ENCODE assay signal across 1 cellular context in genomic region chr5:159773062-159773924, GRCh38.
TF ChIP-seq lines count a peak whose summit lies in the region.

No MANE protein-coding gene starts in this region.

TF ChIP-seq in A549, 52 proteins besides CTCF, POLR2A, EP300 and RAD21 (continued from another document):
- TF ChIP-seq REST (IDR thresholded peaks at IDR 0.05) (no peak), BCL3 (IDR thresholded peaks at IDR 0.05) (no peak), KDM1A (IDR thresholded peaks at IDR 0.05; ENCODE audit: low read depth) (no peak), CHD2 (IDR thresholded peaks at IDR 0.05; ENCODE audit: low read length, partially characterized antibody) (no peak), CBX8 (IDR thresholded peaks at IDR 0.05) (no peak), GATA3 (IDR thresholded peaks at IDR 0.05; ENCODE audit: borderline replicate concordance) (peak; percentile 25; the same call in 1 of the 2 replicates), SREBF2 (IDR thresholded peaks at IDR 0.05) (no peak), ZFP36 (IDR thresholded peaks at IDR 0.05; ENCODE audit: borderline replicate concordance, partially characterized antibody) (no peak), E2F6 (IDR thresholded peaks at IDR 0.05; ENCODE audit: borderline replicate concordance, low read depth) (peak; percentile 96), KDM5A (IDR thresholded peaks at IDR 0.05) (no peak), FOSB (CRISPR knock-in tag; IDR thresholded peaks at IDR 0.05) (no peak), HEYL (CRISPR knock-in tag; IDR thresholded peaks at IDR 0.05) (no peak), HOXA7 (CRISPR knock-in tag; IDR thresholded peaks at IDR 0.05) (no peak), ELK1 (IDR thresholded peaks at IDR 0.05; ENCODE audit: low read depth, low read length) (no peak), TP53 (CRISPR knock-in tag; IDR thresholded peaks at IDR 0.05) (no peak), HOXB13 (CRISPR knock-in tag; IDR thresholded peaks at IDR 0.05; ENCODE audit: low read depth) (0 out of 2 replicates have a peak, but pooled peaks have one; percentile 22), PBX3 (IDR thresholded peaks at IDR 0.05) (no peak), CEBPB (IDR thresholded peaks at IDR 0.05) (no peak), RCOR1 (IDR thresholded peaks at IDR 0.05; ENCODE audit: low read depth, low read length) (no peak), MAX (IDR thresholded peaks at IDR 0.05) (peak; percentile 91), ESRRA (IDR thresholded peaks at IDR 0.05; ENCODE audit: borderline replicate concordance, low read length) (no peak), RFX5 (IDR thresholded peaks at IDR 0.05) (no peak), SMC3 (IDR thresholded peaks at IDR 0.05) (peak; percentile 90), HOXB5 (CRISPR knock-in tag; IDR thresholded peaks at IDR 0.05) (0 out of 2 replicates have a peak, but pooled peaks have one; percentile 18), BHLHE40 (IDR thresholded peaks at IDR 0.05; ENCODE audit: low read depth, low read length) (no peak), USF2 (IDR thresholded peaks at IDR 0.05) (peak; percentile 70), RARB (CRISPR knock-in tag; IDR thresholded peaks at IDR 0.05) (no peak), MYC (IDR thresholded peaks at IDR 0.05; ENCODE audit: borderline replicate concordance, low read length) (no peak; the same call in 1 of the 2 replicates), FOSL2 (IDR thresholded peaks at IDR 0.05) (no peak; the same call in 1 of the 2 replicates), FOSL2 (CRISPR knock-in tag; IDR thresholded peaks at IDR 0.05) (peak; percentile 90), JUNB (IDR thresholded peaks at IDR 0.05) (peak; percentile 43; the same call in 1 of the 2 replicates)
